In genomic region chr3:187017511-187018230, GRCh38 we compare ENCODE assay signal across 16 cellular contexts.
DNase-seq lines count a peak whose midpoint lies in the region; ATAC-seq and TF ChIP-seq lines count a peak whose summit lies in the region.
"Had no signal": no experiment of that assay in that cellular context is flagged by ENCODE, and none has a peak within 500 bp of the region (broad histone marks: within the 10 kb centered on the region; RNA-seq: fewer than 3 reads in every experiment).

No MANE protein-coding gene starts in this region.

- intact Hi-C loops in transverse colon (cut with DNase I; ENCODE audit: low total_unique reads), result no loop called here

- DNase-seq in stimulated activated naive CD8-positive, alpha-beta T cell treated with anti-CD3 and anti-CD28 coated beads, Interleukin-15, amount 100 ng/mL, for 72 hours, result no peak
- DNase-seq in caudate nucleus (lab: John Stamatoyannopoulos, UW) (no peak), left kidney (ENCODE audit: low read depth, low spot score) (peak; percentile 89), transverse colon (no peak), NCI-H1436 (lab: John Stamatoyannopoulos, UW) (no peak)
- DNase-seq: activated T-cell treated with anti-CD3 and anti-CD28 coated beads, Interleukin-2, amount 50 U/mL, for 1 hour; esophagus squamous epithelium; midbrain; NCI-H2171 treated with DMSO at 0.1 percent for 48 hours; ovary had no signal

- no peak for ATAC-seq in stimulated activated naive CD8-positive, alpha-beta T cell treated with anti-CD3 and anti-CD28 coated beads, Interleukin-15, amount 100 ng/mL, for 72 hours
- no peak for ATAC-seq in HG03442 (IDR thresholded peaks at IDR 0.05; ENCODE audit: unreplicated experiment)
- no peak for ATAC-seq in GM19463 (IDR thresholded peaks at IDR 0.05; ENCODE audit: unreplicated experiment)
- ATAC-seq: WTC11 had no signal

- H3K9me3 ChIP-seq in transverse colon, result no peaks in the 10 kb centered on the region
- H3K9me3 ChIP-seq: adrenal gland, esophagus squamous epithelium, ovary, thoracic aorta had no signal

- TF ChIP-seq CTCF in transverse colon (IDR thresholded peaks at IDR 0.05), result no peak

- peaks cover 42% of the 10 kb centered on the region for H3K36me3 Mint-ChIP-seq in stimulated activated naive CD8-positive, alpha-beta T cell treated with anti-CD3 and anti-CD28 coated beads, Interleukin-15, Interleukin-2, amounts not matched to agents 100 ng/mL and 50 ng/mL, for 24 hours (ENCODE audit: low read depth)

- H3K4me1 ChIP-seq in transverse colon, result no peaks in the 10 kb centered on the region

- H3K9me3 Mint-ChIP-seq in stimulated activated naive CD8-positive, alpha-beta T cell treated with anti-CD3 and anti-CD28 coated beads, Interleukin-15, Interleukin-2, amounts not matched to agents 100 ng/mL and 50 ng/mL, for 24 hours, result no peaks in the 10 kb centered on the region
- no peaks in the 10 kb centered on the region for H3K9me3 Mint-ChIP-seq in stimulated activated naive CD8-positive, alpha-beta T cell treated with anti-CD3 and anti-CD28 coated beads, Interleukin-15, amount 100 ng/mL, for 72 hours
- H3K9me3 Mint-ChIP-seq: WTC11 had no signal

- WGBS in transverse colon (ENCODE audit: low coverage in 1 of 2), 2 donors, result 80 to 84% methylated on average over 17 of the region's 17 CpGs

- no peak overlapping the region for H3K4me3 Mint-ChIP-seq in stimulated activated naive CD8-positive, alpha-beta T cell treated with anti-CD3 and anti-CD28 coated beads, Interleukin-15, Interleukin-2, amounts not matched to agents 100 ng/mL and 50 ng/mL, for 24 hours
- H3K4me3 Mint-ChIP-seq in stimulated activated naive CD8-positive, alpha-beta T cell treated with anti-CD3 and anti-CD28 coated beads, Interleukin-15, amount 100 ng/mL, for 72 hours, result no peak overlapping the region
- H3K4me3 Mint-ChIP-seq: WTC11 had no signal

- H3K36me3 ChIP-seq in transverse colon, result no peaks in the 10 kb centered on the region
- H3K36me3 ChIP-seq: adrenal gland, esophagus squamous epithelium, ovary, thoracic aorta had no signal

- H3K27ac ChIP-seq in caudate nucleus (ENCODE audit: low read depth, low read length) (peak overlapping the region; percentile 32), transverse colon (no peak overlapping the region)
- H3K27ac ChIP-seq: ovary had no signal

- H3K27me3 Mint-ChIP-seq in stimulated activated naive CD8-positive, alpha-beta T cell treated with anti-CD3 and anti-CD28 coated beads, Interleukin-15, Interleukin-2, amounts not matched to agents 100 ng/mL and 50 ng/mL, for 24 hours, result no peaks in the 10 kb centered on the region
- no peaks in the 10 kb centered on the region for H3K27me3 Mint-ChIP-seq in stimulated activated naive CD8-positive, alpha-beta T cell treated with anti-CD3 and anti-CD28 coated beads, Interleukin-15, amount 100 ng/mL, for 72 hours

- peak overlapping the region; percentile 45 for H3K27ac Mint-ChIP-seq in stimulated activated naive CD8-positive, alpha-beta T cell treated with anti-CD3 and anti-CD28 coated beads, Interleukin-15, Interleukin-2, amounts not matched to agents 100 ng/mL and 50 ng/mL, for 24 hours
- no peak overlapping the region for H3K27ac Mint-ChIP-seq in stimulated activated naive CD8-positive, alpha-beta T cell treated with anti-CD3 and anti-CD28 coated beads, Interleukin-15, amount 100 ng/mL, for 72 hours

- H3K27me3 ChIP-seq in transverse colon, result no peaks in the 10 kb centered on the region
- H3K27me3 ChIP-seq: adrenal gland, esophagus squamous epithelium, ovary had no signal

- no peak for TF ChIP-seq POLR2A in transverse colon (IDR thresholded peaks at IDR 0.05)

- TF ChIP-seq EP300 in transverse colon (IDR thresholded peaks at IDR 0.05; ENCODE audit: low read depth), result no peak

- in situ Hi-C loops in transverse colon (cut with MboI; ENCODE audit: low pct_ligation_motif_present in 1 of 4, low pct_unique_long_range_greater_than_20kb in 1 of 4, low sequenced_read_pairs in 3 of 4), result no loop called here

- H3K4me3 ChIP-seq in transverse colon, result no peak overlapping the region
- H3K4me3 ChIP-seq: adrenal gland, esophagus squamous epithelium, ovary, thoracic aorta had no signal

- H3K4me1 Mint-ChIP-seq in stimulated activated naive CD8-positive, alpha-beta T cell treated with anti-CD3 and anti-CD28 coated beads, Interleukin-15, Interleukin-2, amounts not matched to agents 100 ng/mL and 50 ng/mL, for 24 hours (ENCODE audit: low read depth), result peaks cover 81% of the 10 kb centered on the region
- H3K4me1 Mint-ChIP-seq in stimulated activated naive CD8-positive, alpha-beta T cell treated with anti-CD3 and anti-CD28 coated beads, Interleukin-15, amount 100 ng/mL, for 72 hours, result peaks cover 74% of the 10 kb centered on the region
